ENCODE assay signal across 8 cellular contexts in the genomic region with DNA sequence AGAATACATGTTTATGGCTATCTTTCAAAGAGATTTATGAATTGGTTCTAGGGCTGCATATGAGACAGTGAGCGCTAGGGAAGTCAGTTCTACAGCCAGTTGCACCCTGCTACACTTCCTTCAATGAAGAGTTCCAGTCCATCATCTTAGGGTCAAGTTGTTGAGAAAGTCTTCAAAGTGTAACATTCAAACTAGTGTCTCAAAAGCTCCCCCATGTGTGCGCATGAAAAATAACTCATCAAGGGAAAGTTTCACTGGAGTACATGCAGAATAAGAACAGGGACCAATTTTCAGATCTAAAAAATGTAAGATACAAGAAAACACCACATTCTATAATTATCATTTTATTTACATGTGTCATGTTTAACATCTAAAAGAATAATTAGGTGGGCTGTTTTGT.
DNase-seq lines count a peak whose midpoint lies in the region; ATAC-seq and TF ChIP-seq lines count a peak whose summit lies in the region.

No MANE protein-coding gene starts in this region.

- H3K27ac ChIP-seq in OCI-LY1 (ENCODE audit: low read depth, low read length, poor library complexity, severe bottlenecking) (no peak overlapping the region), uterus (no peak overlapping the region), psoas muscle (no peak overlapping the region)

- no peak for ATAC-seq in psoas muscle

- no peaks in the 10 kb centered on the region for H4K20me1 ChIP-seq in OCI-LY1 (ENCODE audit: insufficient read depth, low read length)

- peak; percentile 44 for TF ChIP-seq CTCF in BJ (IDR thresholded peaks at IDR 0.05; ENCODE audit: insufficient read depth, low read depth, low read length)
- TF ChIP-seq CTCF in GM20000 (IDR thresholded peaks at IDR 0.05; ENCODE audit: extremely low read depth, missing control alignments) = no peak
- TF ChIP-seq CTCF in OCI-LY1 (IDR thresholded peaks at IDR 0.05; ENCODE audit: low read length) = peak; percentile 68
- peak; percentile 5 to 41 (median 24) for TF ChIP-seq CTCF in uterus (IDR thresholded peaks at IDR 0.05)
- no peak for TF ChIP-seq CTCF in psoas muscle (IDR thresholded peaks at IDR 0.05)

- DNase-seq in BJ (ENCODE audit: low read depth) = no peak
- DNase-seq in GM20000 (ENCODE audit: low spot score) = peak; percentile 39
- peak; percentile 35 for DNase-seq in fibroblast of the conjunctiva (ENCODE audit: low read depth)
- DNase-seq in uterus = no peak
- DNase-seq in retina = no peak
- no peak for DNase-seq in psoas muscle
- no peak for DNase-seq in stimulated activated CD4-positive, alpha-beta T cell treated with anti-CD3 and anti-CD28 coated beads, Interleukin-15, amount 100 ng/mL, for 24 hours

- CTCF ChIA-PET in BJ (lab: Yijun Ruan, JAX) = interaction anchor here (0.9 to 7.9 kb wide), 4 partner anchors 87 to 572 kb away, joined by 3 to 36 read pairs (median 4); no protein-coding TSS in a partner anchor

- no peak overlapping the region for H3K9ac ChIP-seq in OCI-LY1 (ENCODE audit: low read length)

- H3K4me1 ChIP-seq in OCI-LY1 (ENCODE audit: insufficient read depth, low read length, severe bottlenecking) (peaks cover 6% of the 10 kb centered on the region), uterus (no peaks in the 10 kb centered on the region), psoas muscle (no peaks in the 10 kb centered on the region)

- no peaks in the 10 kb centered on the region for H3K27me3 ChIP-seq in BJ (ENCODE audit: control insufficient read depth, insufficient read depth, low read length)
- H3K27me3 ChIP-seq in OCI-LY1 (ENCODE audit: insufficient read depth, low read length) = no peaks in the 10 kb centered on the region
- H3K27me3 ChIP-seq in uterus = no peaks in the 10 kb centered on the region
- H3K27me3 ChIP-seq in psoas muscle (ENCODE audit: insufficient read depth in 3 of 3, low read length in 2 of 3) = no peaks in the 10 kb centered on the region

- no peak overlapping the region for H2AFZ ChIP-seq in OCI-LY1 (ENCODE audit: low read length)

- H3K9me2 ChIP-seq in OCI-LY1 (ENCODE audit: low read depth, low read length) = no peaks in the 10 kb centered on the region

- H3K4me2 ChIP-seq in OCI-LY1 (ENCODE audit: low read length) = no peak overlapping the region

- no peaks in the 10 kb centered on the region for H3K79me2 ChIP-seq in OCI-LY1 (ENCODE audit: insufficient read depth, low read length)

- intact Hi-C loops in uterus (cut with DNase I; ENCODE audit: low total_unique reads) (no loop called here), psoas muscle (cut with DNase I) (no loop called here)

- TF ChIP-seq POLR2A in uterus (IDR thresholded peaks at IDR 0.05) = no peak

- H3K9me3 ChIP-seq in OCI-LY1 (ENCODE audit: low read length) (no peaks in the 10 kb centered on the region), uterus (no peaks in the 10 kb centered on the region), psoas muscle (no peaks in the 10 kb centered on the region)

- WGBS in psoas muscle, 3 donors = 51 to 61% (median 53%) methylated on average over 2 of the region's 2 CpGs

- no peaks in the 10 kb centered on the region for H3F3A ChIP-seq in OCI-LY1 (ENCODE audit: insufficient read depth, low read length)

- POLR2A ChIA-PET in BJ (lab: Charles Lee) = no interaction called here

- H3K4me3 ChIP-seq in BJ (ENCODE audit: low read depth, low read length) = no peak overlapping the region
- H3K4me3 ChIP-seq in OCI-LY1 (ENCODE audit: low read depth, low read length, poor library complexity, severe bottlenecking) = no peak overlapping the region
- H3K4me3 ChIP-seq in uterus = no peak overlapping the region
- H3K4me3 ChIP-seq in psoas muscle = no peak overlapping the region

- no peaks in the 10 kb centered on the region for H3K36me3 ChIP-seq in BJ (ENCODE audit: control insufficient read depth, insufficient read depth, low read length)
- H3K36me3 ChIP-seq in OCI-LY1 (ENCODE audit: insufficient read depth, low read length) = no peaks in the 10 kb centered on the region
- H3K36me3 ChIP-seq in uterus = no peaks in the 10 kb centered on the region
- H3K36me3 ChIP-seq in psoas muscle (ENCODE audit: insufficient read depth in 1 of 2, low read depth in 1 of 2) = no peaks in the 10 kb centered on the region

Comparison
In these comparisons a context has a peak if more than half of its experiments do, and no peak if none do; other contexts are left out.
1. DNase-seq: peak in GM20000 (single experiment) and fibroblast of the conjunctiva (single experiment); none in BJ (single experiment), uterus (0 of 2), retina (single experiment), psoas muscle (0 of 2) and stimulated activated CD4-positive, alpha-beta T cell treated with anti-CD3 and anti-CD28 coated beads, Interleukin-15, amount 100 ng/mL, for 24 hours (single experiment).
2. CTCF ChIP-seq: peak in BJ (single experiment), OCI-LY1 (single experiment) and uterus (4 of 4); none in GM20000 (single experiment) and psoas muscle (single experiment).